1 cellular context compared by ENCODE assay signal in the genomic region with DNA sequence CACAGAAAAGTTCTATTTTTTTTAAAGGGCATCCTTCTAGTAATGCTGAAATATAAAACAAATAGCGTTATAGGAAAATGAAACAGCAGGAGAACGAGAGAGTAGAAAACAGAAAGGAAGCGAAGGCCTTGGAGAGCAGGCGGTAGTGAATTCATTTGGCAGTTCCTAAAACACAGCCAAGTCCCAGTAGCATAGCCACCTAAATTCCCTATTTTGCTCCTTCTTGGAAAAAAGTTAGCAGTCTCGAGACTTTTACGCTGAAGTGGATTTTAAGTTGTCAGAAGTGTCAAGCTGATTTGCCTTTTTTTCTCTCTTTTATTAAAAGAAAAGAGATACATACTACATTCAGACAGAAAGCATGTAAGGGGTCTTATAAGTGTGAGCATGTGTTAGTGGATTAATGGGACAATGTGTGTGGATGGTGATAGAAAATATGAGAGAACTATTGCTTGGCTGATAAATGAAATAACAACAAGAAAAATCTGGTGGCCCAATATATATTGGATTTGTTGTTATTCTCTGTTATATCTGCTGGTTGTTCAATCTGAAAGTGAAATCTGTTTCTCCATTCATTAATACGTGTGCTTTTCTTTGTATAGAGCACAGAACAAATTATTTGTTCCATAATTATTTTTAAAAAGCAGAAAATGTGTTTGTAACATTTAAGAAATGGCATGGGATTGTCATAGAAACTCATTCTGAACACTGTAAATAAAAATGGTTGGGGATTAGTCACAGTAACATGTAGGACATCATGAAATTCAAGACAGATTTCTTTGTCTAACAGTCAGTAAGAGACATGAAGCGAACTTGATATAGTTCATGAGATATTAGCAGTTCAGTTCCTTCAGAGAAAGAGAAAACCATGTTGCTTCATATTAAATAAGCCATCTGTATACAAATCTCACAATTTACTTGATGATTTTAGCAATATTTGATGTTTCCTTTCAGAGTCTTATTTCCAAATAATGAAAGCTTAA.
TF ChIP-seq lines count a peak whose summit lies in the region.

No MANE protein-coding gene starts in this region.

TF ChIP-seq in IMR-90, 13 proteins besides CTCF, POLR2A, EP300 and RAD21:
- no peak for TF ChIP-seq CEBPB (IDR thresholded peaks at IDR 0.05; ENCODE audit: low read depth, low read length)
- TF ChIP-seq FOS (IDR thresholded peaks at IDR 0.05; ENCODE audit: low read depth, low read length), result no peak
- TF ChIP-seq MAFK (IDR thresholded peaks at IDR 0.05; ENCODE audit: low read depth, low read length), result no peak
- no peak for TF ChIP-seq NFE2L2 (IDR thresholded peaks at IDR 0.05; ENCODE audit: low read depth, low read length)
- TF ChIP-seq RFX5 (IDR thresholded peaks at IDR 0.05; ENCODE audit: low read depth, low read length), result no peak
- TF ChIP-seq, protein P1, sequence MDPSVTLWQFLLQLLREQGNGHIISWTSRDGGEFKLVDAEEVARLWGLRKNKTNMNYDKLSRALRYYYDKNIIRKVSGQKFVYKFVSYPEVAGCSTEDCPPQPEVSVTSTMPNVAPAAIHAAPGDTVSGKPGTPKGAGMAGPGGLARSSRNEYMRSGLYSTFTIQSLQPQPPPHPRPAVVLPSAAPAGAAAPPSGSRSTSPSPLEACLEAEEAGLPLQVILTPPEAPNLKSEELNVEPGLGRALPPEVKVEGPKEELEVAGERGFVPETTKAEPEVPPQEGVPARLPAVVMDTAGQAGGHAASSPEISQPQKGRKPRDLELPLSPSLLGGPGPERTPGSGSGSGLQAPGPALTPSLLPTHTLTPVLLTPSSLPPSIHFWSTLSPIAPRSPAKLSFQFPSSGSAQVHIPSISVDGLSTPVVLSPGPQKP (IDR thresholded peaks at IDR 0.05; ENCODE audit: borderline replicate concordance, low read depth, low read length), result no peak
- TF ChIP-seq SMC3 (IDR thresholded peaks at IDR 0.05; ENCODE audit: low read depth, low read length), result no peak
- TF ChIP-seq MXI1 (IDR thresholded peaks at IDR 0.05; ENCODE audit: borderline replicate concordance, low read depth, low read length), result no peak
- TF ChIP-seq, protein P2, sequence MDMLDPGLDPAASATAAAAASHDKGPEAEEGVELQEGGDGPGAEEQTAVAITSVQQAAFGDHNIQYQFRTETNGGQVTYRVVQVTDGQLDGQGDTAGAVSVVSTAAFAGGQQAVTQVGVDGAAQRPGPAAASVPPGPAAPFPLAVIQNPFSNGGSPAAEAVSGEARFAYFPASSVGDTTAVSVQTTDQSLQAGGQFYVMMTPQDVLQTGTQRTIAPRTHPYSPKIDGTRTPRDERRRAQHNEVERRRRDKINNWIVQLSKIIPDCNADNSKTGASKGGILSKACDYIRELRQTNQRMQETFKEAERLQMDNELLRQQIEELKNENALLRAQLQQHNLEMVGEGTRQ (IDR thresholded peaks at IDR 0.05; ENCODE audit: low read depth, low read length), result no peak
- no peak for TF ChIP-seq CHD1 (IDR thresholded peaks at IDR 0.05; ENCODE audit: low read depth, low read length)
- TF ChIP-seq RCOR1 (IDR thresholded peaks at IDR 0.05; ENCODE audit: insufficient replicate concordance, low read length), result no peak
- TF ChIP-seq MAZ (IDR thresholded peaks at IDR 0.05; ENCODE audit: borderline replicate concordance, low read depth, low read length), result no peak
- no peak for TF ChIP-seq BHLHE40 (IDR thresholded peaks at IDR 0.05; ENCODE audit: low read depth, low read length)
